In the genomic region with DNA sequence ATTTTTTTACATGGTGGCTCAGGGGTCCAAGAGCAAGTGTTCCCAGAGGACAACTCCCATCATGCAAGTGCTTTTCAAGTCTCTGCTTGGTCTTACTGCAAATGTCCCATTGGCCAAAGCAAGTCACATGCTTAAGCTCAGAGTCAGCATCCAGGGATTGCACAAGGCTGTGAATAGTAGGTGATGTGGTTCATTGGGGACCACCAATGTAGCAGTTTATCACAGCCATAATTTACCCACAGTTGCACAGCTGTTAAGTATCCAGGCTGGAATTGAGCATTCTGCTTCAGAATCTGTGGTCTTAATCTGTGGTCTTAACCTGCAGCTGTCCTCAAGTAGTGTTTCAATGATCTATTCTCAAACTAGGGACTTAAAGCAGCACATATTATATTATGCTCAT, we compare ENCODE assay signal across 24 cellular contexts.
"Had no signal": no experiment of that assay in that cellular context is flagged by ENCODE, and none has a peak within 500 bp of the region (broad histone marks: within the 10 kb centered on the region; RNA-seq: fewer than 3 reads in every experiment).

No MANE protein-coding gene starts in this region.

- H2AFZ ChIP-seq: neural progenitor cell, parathyroid adenoma had no signal

- FAIRE-seq: endometrium, keratinocyte had no signal

- H3K4me2 ChIP-seq: neural progenitor cell had no signal

- H3K4me1 ChIP-seq: lower lobe of right lung, parathyroid adenoma, prostate gland, testis, tibial artery had no signal

- H3K27ac ChIP-seq: gastrocnemius medialis, lower lobe of right lung, neural progenitor cell, parathyroid adenoma, prostate gland, right atrium auricular region, testis, tibial artery had no signal

- H3K27me3 ChIP-seq: gastrocnemius medialis, neural progenitor cell, right atrium auricular region, testis, tibial artery had no signal

- ATAC-seq: effector memory CD8-positive, alpha-beta T cell; gastrocnemius medialis; left ventricle myocardium superior; lower lobe of right lung; natural killer cell treated with Interleukin-12 subunit alpha and Interleukin-12 subunit beta and Interleukin-15 and Interleukin-18, amount 100 ng/mL, for 72 hours; sciatic nerve; stimulated activated effector memory CD8-positive, alpha-beta T cell treated with anti-CD3 and anti-CD28 coated beads, Interleukin-12 subunit alpha, Interleukin-12 subunit beta, amount 100 ng/mL, for 72 hours; stimulated activated naive CD8-positive, alpha-beta T cell treated with anti-CD3 and anti-CD28 coated beads, Interleukin-15, Interleukin-2, amounts not matched to agents 100 U/mL and 50 U/mL, for 24 hours had no signal

- H3K9ac ChIP-seq: neural progenitor cell, parathyroid adenoma had no signal

- H3K4me3 ChIP-seq: gastrocnemius medialis, lower lobe of right lung, neural progenitor cell, prostate gland, right atrium auricular region, testis, tibial artery had no signal

- H3K36me3 ChIP-seq: gastrocnemius medialis, lower lobe of right lung, neural progenitor cell, prostate gland, right atrium auricular region, tibial artery had no signal

- DNase-seq: cortex of kidney; effector memory CD8-positive, alpha-beta T cell; erythroblast; foreskin fibroblast; gastrocnemius medialis; head of caudate nucleus; left ventricle myocardium superior; lower lobe of right lung; naive B cell; stimulated activated CD4-positive, alpha-beta T cell treated with anti-CD3 and anti-CD28 coated beads, Interleukin-2, amount 100 ng/mL, for 24 hours; stimulated activated CD4-positive, alpha-beta T cell treated with anti-CD3 and anti-CD28 coated beads, Interleukin-4, amount 100 ng/mL, for 24 hours; stimulated activated naive CD8-positive, alpha-beta T cell treated with anti-CD3 and anti-CD28 coated beads, Interleukin-15, Interleukin-2, amounts not matched to agents 100 U/mL and 50 U/mL, for 24 hours; substantia nigra; testis; tibial artery had no signal

- H3K9me3 ChIP-seq: gastrocnemius medialis, lower lobe of right lung, prostate gland, right atrium auricular region, testis, tibial artery had no signal

- H3K79me2 ChIP-seq: parathyroid adenoma had no signal
